Comparison of ENCODE assay signal across 21 cellular contexts in genomic region chr16:8890549-8890921, GRCh38. TPM values are rescaled to one million over a fixed set of nuclear protein-coding genes. Genes with fewer than 3 reads are reported as not detected.
DNase-seq lines count a peak whose midpoint lies in the region; ATAC-seq, FAIRE-seq and TF ChIP-seq lines count a peak whose summit lies in the region.
"Had no signal": no experiment of that assay in that cellular context is flagged by ENCODE, and none has a peak within 500 bp of the region (broad histone marks: within the 10 kb centered on the region; RNA-seq: fewer than 3 reads in every experiment).

No MANE protein-coding gene starts in this region.

- H4K8ac ChIP-seq in H1 (ENCODE audit: extremely low read depth, insufficient read depth, low read length), result no peak overlapping the region

- DNase-seq in cardiac muscle cell (ENCODE audit: low read depth in 1 of 2, low spot score in 1 of 2) (no peak), cardiac septum (ENCODE audit: low spot score) (no peak), T-helper 17 cell (no peak), H1 (ENCODE audit: low read depth in 1 of 2, low spot score in 2 of 2) (no peak), HK-2 (ENCODE audit: unreplicated experiment) (no peak)
- no peak for DNase-seq in stimulated activated naive B cell treated with anti-CD40 and anti-IgM and Interleukin-4, amounts not matched to agents 10 μg/mL and 1 μg/mL and 100 μg/mL, for 72 hours
- DNase-seq: activated CD4-positive, CD25-positive, alpha-beta regulatory T cell; cortex of kidney; DMS153; NCI-H2081; NCI-H345; NCI-H82 had no signal

- H3K27me3 ChIP-seq in cardiac muscle cell, result no peaks in the 10 kb centered on the region
- H3K27me3 ChIP-seq in H1 (replicated peaks in 1 of 4; ENCODE audit: control insufficient read depth in 3 of 4, extremely low read depth in 1 of 4, insufficient read depth in 3 of 4, low read length in 3 of 4), result no peaks in the 10 kb centered on the region
- H3K27me3 ChIP-seq in gastroesophageal sphincter, result peaks cover 1% of the 10 kb centered on the region

- H3K27ac ChIP-seq in cardiac muscle cell, result peak overlapping the region; percentile 10
- no peak overlapping the region for H3K27ac ChIP-seq in H1 (ENCODE audit: low read depth, low read length)
- no peak overlapping the region for H3K27ac ChIP-seq in gastroesophageal sphincter
- H3K27ac ChIP-seq: prostate gland had no signal

- H4K20me1 ChIP-seq in H1 (replicated peaks in 1 of 2; ENCODE audit: control insufficient read depth in 1 of 2, insufficient read depth in 2 of 2, low read length in 2 of 2), result peaks cover 2 to 15% of the 10 kb centered on the region in 2 experiments

- H4K91ac ChIP-seq in H1 (replicated peaks; ENCODE audit: insufficient read length, low read length), result no peak overlapping the region

- intact Hi-C loops in cardiac septum (cut with DNase I), result no loop called here

- no peak overlapping the region for H2BK20ac ChIP-seq in H1 (ENCODE audit: low read length)

- peak overlapping the region; percentile 68 for H3K4me3 Mint-ChIP-seq in T-helper 17 cell
- peak overlapping the region in 1 of 2 donors; percentile 46 for H3K4me3 Mint-ChIP-seq in stimulated activated naive B cell treated with anti-CD40 and anti-IgM and Interleukin-4, amounts not matched to agents 10 μg/mL and 1 μg/mL and 100 μg/mL, for 72 hours
- H3K4me3 Mint-ChIP-seq: nephron had no signal

- H3K4me1 ChIP-seq in cardiac muscle cell (ENCODE audit: low read depth) (no peaks in the 10 kb centered on the region), H1 (replicated peaks in 1 of 4; ENCODE audit: control insufficient read depth in 3 of 4, insufficient read depth in 4 of 4, low read length in 3 of 4) (peaks cover 0 to 12% (median 8%) of the 10 kb centered on the region in 4 experiments; a peak in 3 of 7 replicates), gastroesophageal sphincter (peaks cover 0 to 24% (median 7%) of the 10 kb centered on the region in 3 donors)
- H3K4me1 ChIP-seq: prostate gland had no signal

- no peak overlapping the region for H2AFZ ChIP-seq in H1 (ENCODE audit: low read length)

- H3K18ac ChIP-seq in H1 (ENCODE audit: extremely low read depth, low read length), result no peak overlapping the region

- peak overlapping the region; percentile 87 for H3K27ac Mint-ChIP-seq in T-helper 17 cell
- H3K27ac Mint-ChIP-seq in stimulated activated naive B cell treated with anti-CD40 and anti-IgM and Interleukin-4, amounts not matched to agents 10 μg/mL and 1 μg/mL and 100 μg/mL, for 72 hours, result peak overlapping the region; percentile 99

- TF ChIP-seq CTCF in cardiac muscle cell (IDR thresholded peaks at IDR 0.05; ENCODE audit: low read depth, low read length) (no peak), H1 (IDR thresholded peaks at IDR 0.05; ENCODE audit: control extremely low read depth in 1 of 3, insufficient read depth in 1 of 3, low read depth in 1 of 3, low read length in 3 of 3) (no peak), gastroesophageal sphincter (IDR thresholded peaks at IDR 0.05) (no peak)

- peaks cover 22% of the 10 kb centered on the region for H3K4me1 Mint-ChIP-seq in T-helper 17 cell
- H3K4me1 Mint-ChIP-seq in stimulated activated naive B cell treated with anti-CD40 and anti-IgM and Interleukin-4, amounts not matched to agents 10 μg/mL and 1 μg/mL and 100 μg/mL, for 72 hours, result peaks cover 49 to 87% of the 10 kb centered on the region in 2 donors

- H3K36me3 ChIP-seq in cardiac muscle cell (peaks cover 35% of the 10 kb centered on the region), H1 (ENCODE audit: control insufficient read depth in 2 of 4, insufficient read depth in 4 of 4, low read length in 3 of 4) (peaks cover 28 to 52% (median 37%) of the 10 kb centered on the region in 4 experiments), gastroesophageal sphincter (peaks cover 0 to 66% of the 10 kb centered on the region in 2 donors)

- H2BK120ac ChIP-seq in H1 (replicated peaks; ENCODE audit: low read depth, low read length), result no peak overlapping the region

- H3K9me3 Mint-ChIP-seq in stimulated activated naive B cell treated with anti-CD40 and anti-IgM and Interleukin-4, amounts not matched to agents 10 μg/mL and 1 μg/mL and 100 μg/mL, for 72 hours, result no peaks in the 10 kb centered on the region
- H3K9me3 Mint-ChIP-seq: nephron had no signal

- no peak for FAIRE-seq in H1 (lab: Jason Lieb, UNC)
- FAIRE-seq: endometrium, urothelium cell line had no signal

- TF ChIP-seq RAD21 in H1 (IDR thresholded peaks at IDR 0.05 in 1 of 2, conservative IDR thresholded peaks at IDR 0.05 in 1 of 2; ENCODE audit: low read depth in 2 of 2, low read length in 2 of 2), result no peak

- POLR2A ChIA-PET in H1 (lab: Charles Lee; ENCODE audit: partially characterized antibody), result interaction anchor here (0.8 to 2.4 kb wide), 10 partner anchors 9 to 64 kb away, joined by 3 to 9 read pairs (median 4); no protein-coding TSS in a partner anchor

- H2BK12ac ChIP-seq in H1 (ENCODE audit: low read depth, low read length), result no peak overlapping the region

- H2AK5ac ChIP-seq in H1 (ENCODE audit: low read depth, low read length), result 0 out of 2 replicates have a peak overlapping the region, but pooled peaks have one; percentile 19

- no peaks in the 10 kb centered on the region for H3K9me3 ChIP-seq in cardiac muscle cell (ENCODE audit: low read depth)
- H3K9me3 ChIP-seq in T-helper 17 cell (ENCODE audit: control insufficient read depth, low read length, poor library complexity, severe bottlenecking), result no peaks in the 10 kb centered on the region
- H3K9me3 ChIP-seq in H1 (ENCODE audit: insufficient read depth in 2 of 2, low read depth in 1 of 2, low read length in 1 of 2), result no peaks in the 10 kb centered on the region
- H3K9me3 ChIP-seq in gastroesophageal sphincter, result no peaks in the 10 kb centered on the region
- H3K9me3 ChIP-seq: prostate gland had no signal

- TF ChIP-seq POLR2A in H1 (IDR thresholded peaks at IDR 0.05; ENCODE audit: control extremely low read depth in 1 of 2, low read depth in 2 of 2, low read length in 2 of 2) (no peak), gastroesophageal sphincter (IDR thresholded peaks at IDR 0.05) (no peak)

- H3K9ac ChIP-seq in H1 (replicated peaks in 1 of 4; ENCODE audit: extremely low read depth in 1 of 4, low read depth in 3 of 4, low read length in 3 of 4), result no peak overlapping the region

- H3K4me3 ChIP-seq in cardiac muscle cell (no peak overlapping the region), H1 (ENCODE audit: extremely low read depth in 1 of 4, insufficient read depth in 2 of 4, low read depth in 3 of 4, low read length in 4 of 4) (no peak overlapping the region), gastroesophageal sphincter (no peak overlapping the region)
- H3K4me3 ChIP-seq: prostate gland had no signal

- no peaks in the 10 kb centered on the region for H3K79me2 ChIP-seq in H1 (ENCODE audit: control insufficient read depth in 1 of 2, insufficient read depth in 2 of 2, low read length in 2 of 2)

- H4K5ac ChIP-seq in H1 (ENCODE audit: insufficient read length, low read depth, low read length), result no peak overlapping the region

- TF ChIP-seq EP300 in H1 (IDR thresholded peaks at IDR 0.05; ENCODE audit: borderline replicate concordance in 1 of 2, low read depth in 2 of 2, low read length in 2 of 2) (no peak), gastroesophageal sphincter (IDR thresholded peaks at IDR 0.05) (no peak)

- ATAC-seq in T-helper 17 cell (no peak), gastroesophageal sphincter (no peak), HG02678 (IDR thresholded peaks at IDR 0.05; ENCODE audit: unreplicated experiment) (no peak)
- no peak for ATAC-seq in stimulated activated naive B cell treated with anti-CD40 and anti-IgM and Interleukin-4, amounts not matched to agents 10 μg/mL and 1 μg/mL and 100 μg/mL, for 72 hours (replicated peaks)
- ATAC-seq: left lobe of liver had no signal

- no peak overlapping the region for H2BK15ac ChIP-seq in H1 (ENCODE audit: low read length)

- no peak overlapping the region for H3K14ac ChIP-seq in H1 (ENCODE audit: insufficient read length)

- no peak overlapping the region for H2BK5ac ChIP-seq in H1 (ENCODE audit: low read depth, low read length)

- no peaks in the 10 kb centered on the region for H3K23me2 ChIP-seq in H1 (ENCODE audit: low read depth, low read length)

- H3K36me3 Mint-ChIP-seq in T-helper 17 cell (ENCODE audit: low read depth), result peaks cover 5% of the 10 kb centered on the region
- peaks cover 66 to 73% of the 10 kb centered on the region in 2 donors for H3K36me3 Mint-ChIP-seq in stimulated activated naive B cell treated with anti-CD40 and anti-IgM and Interleukin-4, amounts not matched to agents 10 μg/mL and 1 μg/mL and 100 μg/mL, for 72 hours

- no peak overlapping the region for H3K23ac ChIP-seq in H1 (ENCODE audit: insufficient read length)

- H3K79me1 ChIP-seq in H1 (ENCODE audit: low read depth, low read length), result no peaks in the 10 kb centered on the region

- WGBS in H1 (ENCODE audit: extremely low coverage in 1 of 2, insufficient coverage in 1 of 2, insufficient read length in 1 of 2, insufficient replicate concordance in 2 of 2, low coverage in 1 of 2, low lambda C conversion rate in 2 of 2, missing lambda C conversion rate in 1 of 2), 2 experiments, result 95% methylated on average over 5 of the region's 5 CpGs; no CpG with 5 or more reads in 1 of the 2 experiments
- WGBS in gastroesophageal sphincter (ENCODE audit: low coverage in 1 of 2), 2 donors, result 57% methylated on average over 2 of the region's 5 CpGs; no CpG with 5 or more reads in 1 of the 2 donors

- no peak overlapping the region for H3K56ac ChIP-seq in H1 (replicated peaks; ENCODE audit: insufficient read length, low read depth, low read length)

- H3K27me3 Mint-ChIP-seq in T-helper 17 cell, result peaks cover 10% of the 10 kb centered on the region
- peaks cover 4 to 5% of the 10 kb centered on the region in 2 donors for H3K27me3 Mint-ChIP-seq in stimulated activated naive B cell treated with anti-CD40 and anti-IgM and Interleukin-4, amounts not matched to agents 10 μg/mL and 1 μg/mL and 100 μg/mL, for 72 hours

- CTCF ChIA-PET in H1 (lab: Charles Lee; ENCODE audit: partially characterized antibody), result interaction anchor here (0.6 to 3.3 kb wide), 13 partner anchors 7 to 258 kb away, joined by 3 to 12 read pairs (median 3); no protein-coding TSS in a partner anchor

- H3K4ac ChIP-seq in H1 (replicated peaks; ENCODE audit: insufficient read length, low read depth, low read length), result no peak overlapping the region

- H3K4me2 ChIP-seq in H1 (ENCODE audit: insufficient read depth in 1 of 2, low read depth in 2 of 2, low read length in 2 of 2), result no peak overlapping the region

RNA-seq across cellular contexts. Expression of gene LITAFD, which starts 8.4 kb away (rescaled TPM):
- not detected in 2 replicates for total RNA-seq in cardiac muscle cell
- 0.43 TPM in 1 of 2 replicates, not detected in the other for polyA plus RNA-seq in cardiac muscle cell
- total RNA-seq in cardiac septum, result not detected
- under 1 TPM in 1 of 2 donors, not detected in 1; 0.75 TPM for total RNA-seq in T-helper 17 cell
- total RNA-seq in H1 (2021; fragmentation: NEBNext Ultra II Directional; extraction: Animal tissue kit (Norgen Biotek cat#: 25700)), result not detected in 2 replicates
- not detected in 2 replicates for polyA plus RNA-seq in H1 (2011; rRNA removed)
- polyA plus RNA-seq in H1 (2011; cell fraction: cytosol; rRNA removed), result not detected
- not detected for polyA plus RNA-seq in H1 (2011; cell fraction: nucleus; rRNA removed)
- polyA plus RNA-seq in H1 (2012, experiment 1 of 2), result not detected in 4 replicates
- not detected for polyA plus RNA-seq in H1 (2012, experiment 2 of 2)
- not detected for polyA plus RNA-seq in H1 (2013, experiment 1 of 2)
- not detected for polyA plus RNA-seq in H1 (2013, experiment 2 of 2)
- not detected in 2 replicates for polyA minus RNA-seq in H1 (2011; rRNA and poly(A)+ RNA removed)
- not detected for polyA minus RNA-seq in H1 (2011; cell fraction: cytosol; rRNA and poly(A)+ RNA removed)
- polyA minus RNA-seq in H1 (2011; cell fraction: nucleus; rRNA and poly(A)+ RNA removed), result not detected
- total RNA-seq in gastroesophageal sphincter, result not detected
- total RNA-seq: left lobe of liver, OCI-LY7 had no signal
- polyA plus RNA-seq: adipose tissue had no signal

RNA-seq across cellular contexts. Expression of gene CARHSP1, which starts 21.7 kb away (rescaled TPM):
- total RNA-seq in cardiac muscle cell (158 and 165 TPM in 2 replicates), cardiac septum (21.6 TPM), T-helper 17 cell (10 to 100 TPM; 25.4 to 30.4 TPM), gastroesophageal sphincter (10 to 100 TPM; 29.3 to 79.8 (median 72.5) TPM)
- polyA plus RNA-seq in cardiac muscle cell (125 and 174 TPM in 2 replicates), H1 (2011; rRNA removed) (292 and 364 TPM in 2 replicates)
- 300 and 326 TPM in 2 replicates for total RNA-seq in H1 (2021; fragmentation: NEBNext Ultra II Directional; extraction: Animal tissue kit (Norgen Biotek cat#: 25700))
- polyA plus RNA-seq in H1 (2011; cell fraction: cytosol; rRNA removed), result 283 TPM
- 318 TPM for polyA plus RNA-seq in H1 (2011; cell fraction: nucleus; rRNA removed)
- 259 to 418 TPM (median 380 TPM) in 4 replicates for polyA plus RNA-seq in H1 (2012, experiment 1 of 2)
- 407 TPM for polyA plus RNA-seq in H1 (2012, experiment 2 of 2)
- 117 TPM for polyA plus RNA-seq in H1 (2013, experiment 1 of 2)
- 115 TPM for polyA plus RNA-seq in H1 (2013, experiment 2 of 2)
- polyA minus RNA-seq in H1 (2011; rRNA and poly(A)+ RNA removed), result 252 and 270 TPM in 2 replicates
- 191 TPM for polyA minus RNA-seq in H1 (2011; cell fraction: cytosol; rRNA and poly(A)+ RNA removed)
- polyA minus RNA-seq in H1 (2011; cell fraction: nucleus; rRNA and poly(A)+ RNA removed), result 137 TPM
